Comparison of ENCODE assay signal across 8 cellular contexts in the genomic region with DNA sequence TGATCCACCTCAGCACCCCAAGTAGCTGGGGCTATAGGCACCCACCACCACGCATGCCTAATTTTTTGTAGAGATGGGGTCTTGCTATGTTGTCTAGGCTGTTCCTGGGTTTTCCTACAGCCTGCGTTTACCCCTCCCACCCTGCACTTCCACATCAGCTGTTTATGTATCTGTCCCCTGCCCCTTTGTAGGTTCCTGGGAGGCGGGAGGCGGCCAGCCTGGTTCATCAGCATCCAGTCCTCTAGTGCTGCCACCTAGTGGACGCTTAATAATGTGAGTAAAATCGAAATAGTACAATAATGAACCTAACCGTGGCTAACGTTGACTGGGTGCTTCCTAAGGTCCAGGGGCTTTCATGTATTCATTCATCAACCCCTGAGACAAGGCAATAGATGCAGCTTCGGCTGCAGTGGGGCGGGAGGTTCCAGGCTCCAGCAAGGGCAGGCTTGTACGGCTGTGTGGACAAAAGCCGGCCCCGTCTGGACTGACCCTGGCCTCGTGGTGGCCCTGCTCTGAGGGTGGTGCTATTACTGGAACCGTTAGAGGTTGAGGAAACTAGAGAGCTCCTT. TPM values are rescaled to one million over a fixed set of nuclear protein-coding genes. Genes with fewer than 3 reads are reported as not detected.
A peak's percentile ranks its signal among the peaks of the same experiment; 100 is the strongest.
DNase-seq lines count a peak whose midpoint lies in the region; ATAC-seq and TF ChIP-seq lines count a peak whose summit lies in the region.

No MANE protein-coding gene starts in this region.

- peak; percentile 86 for TF ChIP-seq CTCF in RWPE1 (conservative IDR thresholded peaks at IDR 0.05; ENCODE audit: low read depth)

- peak; percentile 67 for DNase-seq in Daoy (ENCODE audit: low read depth)
- DNase-seq in LHCN-M2 (ENCODE audit: low read depth): peak; percentile 53
- DNase-seq in RWPE1 (ENCODE audit: low spot score): peak; percentile 75
- peak; percentile 22 for DNase-seq in activated effector memory CD4-positive, alpha-beta T cell treated with Interleukin-2 at 50 U/mL for 16 hours
- peak; percentile 78 for DNase-seq in germinal center (ENCODE audit: low spot score)
- peak; percentile 70 for DNase-seq in pons (ENCODE audit: low spot score)

- no peak for ATAC-seq in GM21786 (IDR thresholded peaks at IDR 0.05; ENCODE audit: unreplicated experiment)
- ATAC-seq in GM18861 (IDR thresholded peaks at IDR 0.05; ENCODE audit: unreplicated experiment): no peak

- no peak overlapping the region for H3K27ac ChIP-seq in RWPE1

- CTCF ChIA-PET in RWPE1 (lab: Yijun Ruan, JAX): interaction anchor here (0.5 to 2.2 kb wide), 8 partner anchors 8 to 344 kb away, joined by 3 to 12 read pairs (median 4); no protein-coding TSS in a partner anchor

- POLR2A ChIA-PET in RWPE1 (lab: Yijun Ruan, JAX; ENCODE audit: low non-redundant PET): no interaction called here

RNA-seq across cellular contexts. Expression of a gene that starts 1.2 kb away (rescaled TPM):
- 0.57 TPM in 1 of 2 replicates, not detected in the other for total RNA-seq in Daoy (2014; rRNA removed; shearing (Covaris generic))
- 0.11 TPM in 1 of 2 replicates, not detected in the other for total RNA-seq in LHCN-M2 (2014; rRNA removed)
- 0.50 TPM for polyA plus RNA-seq in LHCN-M2 (2012)

Comparison
In these comparisons a context has a peak if more than half of its experiments do, and no peak if none do; other contexts are left out.
1. DNase-seq: peak in every context shown above with its lines; median percentile 78 in germinal center; 75 in RWPE1; 70 in pons; 67 in Daoy; 53 in LHCN-M2; 22 in activated effector memory CD4-positive, alpha-beta T cell treated with Interleukin-2 at 50 U/mL for 16 hours.